Comparison of ENCODE assay signal across 7 cellular contexts in genomic region chr1:77718181-77718580, GRCh38.
"Had no signal": no experiment of that assay in that cellular context is flagged by ENCODE, and none has a peak within 500 bp of the region (broad histone marks: within the 10 kb centered on the region; RNA-seq: fewer than 3 reads in every experiment).

No MANE protein-coding gene starts in this region.

- H3K4me1 Mint-ChIP-seq: IgD-negative memory B cell had no signal

- DNase-seq: IMR-90, KBM-7 had no signal

- H3K27ac Mint-ChIP-seq: IgD-negative memory B cell had no signal

- H3K4me3 ChIP-seq: K562 had no signal

- FAIRE-seq: HepG2, HTR-8/SVneo, K562 had no signal

- H3K4me3 Mint-ChIP-seq: IgD-negative memory B cell had no signal

- H3K27ac ChIP-seq: HL-60 had no signal

- H3K9me3 Mint-ChIP-seq: IgD-negative memory B cell had no signal

- ATAC-seq: HepG2, K562 had no signal

- H3K27me3 Mint-ChIP-seq: IgD-negative memory B cell had no signal
